Comparison of ENCODE assay signal across 10 cellular contexts in genomic region chr4:21949073-21949457, GRCh38. TPM values are rescaled to one million over a fixed set of nuclear protein-coding genes. Genes with fewer than 3 reads are reported as not detected.
A peak's percentile ranks its signal among the peaks of the same experiment; 100 is the strongest.
DNase-seq lines count a peak whose midpoint lies in the region; ATAC-seq and TF ChIP-seq lines count a peak whose summit lies in the region.
"Had no signal": no experiment of that assay in that cellular context is flagged by ENCODE, and none has a peak within 500 bp of the region (broad histone marks: within the 10 kb centered on the region; RNA-seq: fewer than 3 reads in every experiment).

No MANE protein-coding gene starts in this region.

- no peak for ATAC-seq in stimulated activated naive CD8-positive, alpha-beta T cell treated with anti-CD3 and anti-CD28 coated beads, Interleukin-15, amount 100 ng/mL, for 72 hours
- ATAC-seq in stimulated activated naive CD8-positive, alpha-beta T cell treated with anti-CD3 and anti-CD28 coated beads, Interleukin-15, Interleukin-2, amounts not matched to agents 100 U/mL and 50 U/mL, for 24 hours = no peak
- ATAC-seq in HG03571 (IDR thresholded peaks at IDR 0.05; ENCODE audit: unreplicated experiment) (no peak), HG02938 (IDR thresholded peaks at IDR 0.05; ENCODE audit: unreplicated experiment) (no peak)

- H3K9me3 Mint-ChIP-seq in stimulated activated naive CD8-positive, alpha-beta T cell treated with anti-CD3 and anti-CD28 coated beads, Interleukin-15, amount 100 ng/mL, for 72 hours = peaks cover 5 to 9% of the 10 kb centered on the region in 2 donors
- H3K9me3 Mint-ChIP-seq: activated CD4-positive, alpha-beta T cell treated with anti-CD3 and anti-CD28 coated beads, Interleukin-2, amount 10 ng/mL, durations not matched to agents 24 days and 14 days had no signal

- H3K27ac Mint-ChIP-seq in stimulated activated naive CD8-positive, alpha-beta T cell treated with anti-CD3 and anti-CD28 coated beads, Interleukin-15, amount 100 ng/mL, for 72 hours = no peak overlapping the region
- H3K27ac Mint-ChIP-seq: activated CD4-positive, alpha-beta T cell treated with anti-CD3 and anti-CD28 coated beads, Interleukin-2, amount 10 ng/mL, durations not matched to agents 24 days and 14 days had no signal

- peak overlapping the region; percentile 56 for H3K4me3 ChIP-seq in epithelial cell of proximal tubule (ENCODE audit: low read depth, low read length)

- peaks cover 47% of the 10 kb centered on the region for H3K27me3 Mint-ChIP-seq in stimulated activated naive CD8-positive, alpha-beta T cell treated with anti-CD3 and anti-CD28 coated beads, Interleukin-15, amount 100 ng/mL, for 72 hours

- no peak for DNase-seq in stimulated activated naive CD8-positive, alpha-beta T cell treated with anti-CD3 and anti-CD28 coated beads, Interleukin-15, amount 100 ng/mL, for 72 hours
- no peak for DNase-seq in stimulated activated naive CD8-positive, alpha-beta T cell treated with anti-CD3 and anti-CD28 coated beads, Interleukin-15, Interleukin-2, amounts not matched to agents 100 U/mL and 50 U/mL, for 24 hours
- no peak for DNase-seq in epithelial cell of proximal tubule (ENCODE audit: low read depth)
- peak; percentile 11 for DNase-seq in mucosa of gallbladder (ENCODE audit: low spot score)
- no peak for DNase-seq in NCI-H446 (lab: John Stamatoyannopoulos, UW)
- DNase-seq in DMS79 treated with DMSO at 0.1 percent for 48 hours (lab: John Stamatoyannopoulos, UW) = no peak
- DNase-seq: activated CD4-positive, alpha-beta T cell treated with anti-CD3 and anti-CD28 coated beads, Interleukin-2, amount 10 ng/mL, durations not matched to agents 24 days and 14 days had no signal

- H3K4me3 Mint-ChIP-seq in stimulated activated naive CD8-positive, alpha-beta T cell treated with anti-CD3 and anti-CD28 coated beads, Interleukin-15, amount 100 ng/mL, for 72 hours = peak overlapping the region; percentile 25 to 53
- H3K4me3 Mint-ChIP-seq: activated CD4-positive, alpha-beta T cell treated with anti-CD3 and anti-CD28 coated beads, Interleukin-2, amount 10 ng/mL, durations not matched to agents 24 days and 14 days had no signal

- peaks cover 7% of the 10 kb centered on the region for H3K4me1 Mint-ChIP-seq in stimulated activated naive CD8-positive, alpha-beta T cell treated with anti-CD3 and anti-CD28 coated beads, Interleukin-15, amount 100 ng/mL, for 72 hours
- H3K4me1 Mint-ChIP-seq: activated CD4-positive, alpha-beta T cell treated with anti-CD3 and anti-CD28 coated beads, Interleukin-2, amount 10 ng/mL, durations not matched to agents 24 days and 14 days had no signal

- no peak for TF ChIP-seq CTCF in epithelial cell of proximal tubule (conservative IDR thresholded peaks at IDR 0.05; ENCODE audit: low read depth, low read length)

RNA-seq across cellular contexts. Expression of gene KCNIP4, which starts 0.5 kb away (rescaled TPM):
- total RNA-seq in epithelial cell of proximal tubule (0.17 and 0.80 TPM in 2 replicates), mucosa of gallbladder (3.3 TPM)
- total RNA-seq: activated CD4-positive, alpha-beta T cell treated with anti-CD3 and anti-CD28 coated beads, Interleukin-2, amount 10 ng/mL, durations not matched to agents 24 days and 14 days; NCI-H460 had no signal
